In genomic region chr10:88707429-88708110, GRCh38 we compare ENCODE assay signal across 1 cellular context.
TF ChIP-seq lines count a peak whose summit lies in the region.

No MANE protein-coding gene starts in this region.

TF ChIP-seq in GM23338, 12 proteins besides CTCF, POLR2A, EP300 and RAD21:
- TF ChIP-seq ZNF462 (CRISPR knock-in tag; IDR thresholded peaks at IDR 0.05) (no peak), CREB1 (CRISPR knock-in tag; IDR thresholded peaks at IDR 0.05; ENCODE audit: low read depth) (no peak), NANOG (IDR thresholded peaks at IDR 0.05; ENCODE audit: borderline replicate concordance) (no peak)
